1 cellular context compared by ENCODE assay signal in the genomic region with DNA sequence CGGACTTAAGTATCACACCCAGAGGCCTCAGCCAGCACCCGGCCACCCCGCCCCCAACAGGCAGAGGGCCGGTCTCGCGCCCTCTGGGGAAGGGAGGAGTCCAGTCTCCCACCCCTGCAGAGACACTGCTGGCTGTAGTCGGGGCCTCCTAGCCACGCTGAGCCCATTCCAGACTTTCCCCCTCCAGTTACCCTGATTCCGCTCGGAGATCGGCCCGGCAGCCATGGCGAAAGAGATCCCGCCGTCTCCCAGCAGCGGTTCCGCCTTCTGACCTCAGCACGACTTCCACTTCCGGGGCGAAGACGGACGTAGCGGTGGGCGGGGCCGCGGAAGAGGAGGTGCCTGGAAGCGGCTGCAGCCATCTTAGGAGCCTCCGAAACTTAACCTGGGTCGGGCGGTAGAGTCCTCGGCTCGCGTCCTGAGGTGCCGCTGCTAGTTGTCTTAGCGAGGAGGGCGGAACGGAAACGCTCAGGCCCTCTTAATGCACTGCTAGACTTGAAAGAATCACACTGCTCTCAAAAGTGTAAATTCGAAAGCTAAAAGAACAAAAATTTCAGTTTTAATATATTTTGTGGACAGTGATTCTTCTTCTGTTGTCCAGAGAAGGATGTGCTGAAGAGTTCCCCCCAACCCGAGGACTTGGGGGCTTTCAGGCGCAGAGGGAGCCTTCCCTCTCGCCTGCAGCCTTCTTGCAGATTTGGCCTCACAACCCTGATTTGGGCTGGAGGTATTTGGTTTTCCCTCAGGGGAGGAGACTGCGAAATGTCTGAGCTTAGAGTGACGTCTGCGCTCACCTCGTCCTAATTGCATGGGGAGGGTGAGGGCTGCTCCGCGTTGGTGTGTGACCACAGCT.
TF ChIP-seq lines count a peak whose summit lies in the region.

A gene with protein sequence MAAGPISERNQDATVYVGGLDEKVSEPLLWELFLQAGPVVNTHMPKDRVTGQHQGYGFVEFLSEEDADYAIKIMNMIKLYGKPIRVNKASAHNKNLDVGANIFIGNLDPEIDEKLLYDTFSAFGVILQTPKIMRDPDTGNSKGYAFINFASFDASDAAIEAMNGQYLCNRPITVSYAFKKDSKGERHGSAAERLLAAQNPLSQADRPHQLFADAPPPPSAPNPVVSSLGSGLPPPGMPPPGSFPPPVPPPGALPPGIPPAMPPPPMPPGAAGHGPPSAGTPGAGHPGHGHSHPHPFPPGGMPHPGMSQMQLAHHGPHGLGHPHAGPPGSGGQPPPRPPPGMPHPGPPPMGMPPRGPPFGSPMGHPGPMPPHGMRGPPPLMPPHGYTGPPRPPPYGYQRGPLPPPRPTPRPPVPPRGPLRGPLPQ (minus strand): TSS at position 269 of the 853 bp plus-strand sequence. CDS start 44 bp downstream, at position 225.

TF ChIP-seq in K562, 482 proteins besides CTCF, POLR2A, EP300 and RAD21 (continued from another document and continues in another):
- TF ChIP-seq, protein P1, sequence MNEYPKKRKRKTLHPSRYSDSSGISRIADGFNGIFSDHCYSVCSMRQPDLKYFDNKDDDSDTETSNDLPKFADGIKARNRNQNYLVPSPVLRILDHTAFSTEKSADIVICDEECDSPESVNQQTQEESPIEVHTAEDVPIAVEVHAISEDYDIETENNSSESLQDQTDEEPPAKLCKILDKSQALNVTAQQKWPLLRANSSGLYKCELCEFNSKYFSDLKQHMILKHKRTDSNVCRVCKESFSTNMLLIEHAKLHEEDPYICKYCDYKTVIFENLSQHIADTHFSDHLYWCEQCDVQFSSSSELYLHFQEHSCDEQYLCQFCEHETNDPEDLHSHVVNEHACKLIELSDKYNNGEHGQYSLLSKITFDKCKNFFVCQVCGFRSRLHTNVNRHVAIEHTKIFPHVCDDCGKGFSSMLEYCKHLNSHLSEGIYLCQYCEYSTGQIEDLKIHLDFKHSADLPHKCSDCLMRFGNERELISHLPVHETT (CRISPR knock-in tag; conservative IDR thresholded peaks at IDR 0.05 in 1 of 2, IDR thresholded peaks at IDR 0.05 in 1 of 2), result peak in 1 of 2 experiments; percentile 56; a peak in 1 of 4 replicates
- peak; percentile 99 for TF ChIP-seq NR2C2 (CRISPR knock-in tag; IDR thresholded peaks at IDR 0.05)
- peak; percentile 100 for TF ChIP-seq NR2C2 (tag; IDR thresholded peaks at IDR 0.05)
- TF ChIP-seq KLF13 (tag; IDR thresholded peaks at IDR 0.05; ENCODE audit: borderline replicate concordance, low read depth), result peak; percentile 56; the same call in 1 of the 2 replicates
- TF ChIP-seq ELF1 (tag; IDR thresholded peaks at IDR 0.05), result peak; percentile 85
- peak; percentile 94 for TF ChIP-seq SIN3B (IDR thresholded peaks at IDR 0.05; ENCODE audit: low read depth)
- TF ChIP-seq SMARCA5 (IDR thresholded peaks at IDR 0.05), result no peak
- peak; percentile 91 for TF ChIP-seq EP400 (IDR thresholded peaks at IDR 0.05)
- TF ChIP-seq, protein P2, sequence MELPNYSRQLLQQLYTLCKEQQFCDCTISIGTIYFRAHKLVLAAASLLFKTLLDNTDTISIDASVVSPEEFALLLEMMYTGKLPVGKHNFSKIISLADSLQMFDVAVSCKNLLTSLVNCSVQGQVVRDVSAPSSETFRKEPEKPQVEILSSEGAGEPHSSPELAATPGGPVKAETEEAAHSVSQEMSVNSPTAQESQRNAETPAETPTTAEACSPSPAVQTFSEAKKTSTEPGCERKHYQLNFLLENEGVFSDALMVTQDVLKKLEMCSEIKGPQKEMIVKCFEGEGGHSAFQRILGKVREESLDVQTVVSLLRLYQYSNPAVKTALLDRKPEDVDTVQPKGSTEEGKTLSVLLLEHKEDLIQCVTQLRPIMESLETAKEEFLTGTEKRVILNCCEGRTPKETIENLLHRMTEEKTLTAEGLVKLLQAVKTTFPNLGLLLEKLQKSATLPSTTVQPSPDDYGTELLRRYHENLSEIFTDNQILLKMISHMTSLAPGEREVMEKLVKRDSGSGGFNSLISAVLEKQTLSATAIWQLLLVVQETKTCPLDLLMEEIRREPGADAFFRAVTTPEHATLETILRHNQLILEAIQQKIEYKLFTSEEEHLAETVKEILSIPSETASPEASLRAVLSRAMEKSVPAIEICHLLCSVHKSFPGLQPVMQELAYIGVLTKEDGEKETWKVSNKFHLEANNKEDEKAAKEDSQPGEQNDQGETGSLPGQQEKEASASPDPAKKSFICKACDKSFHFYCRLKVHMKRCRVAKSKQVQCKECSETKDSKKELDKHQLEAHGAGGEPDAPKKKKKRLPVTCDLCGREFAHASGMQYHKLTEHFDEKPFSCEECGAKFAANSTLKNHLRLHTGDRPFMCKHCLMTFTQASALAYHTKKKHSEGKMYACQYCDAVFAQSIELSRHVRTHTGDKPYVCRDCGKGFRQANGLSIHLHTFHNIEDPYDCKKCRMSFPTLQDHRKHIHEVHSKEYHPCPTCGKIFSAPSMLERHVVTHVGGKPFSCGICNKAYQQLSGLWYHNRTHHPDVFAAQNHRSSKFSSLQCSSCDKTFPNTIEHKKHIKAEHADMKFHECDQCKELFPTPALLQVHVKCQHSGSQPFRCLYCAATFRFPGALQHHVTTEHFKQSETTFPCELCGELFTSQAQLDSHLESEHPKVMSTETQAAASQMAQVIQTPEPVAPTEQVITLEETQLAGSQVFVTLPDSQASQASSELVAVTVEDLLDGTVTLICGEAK (IDR thresholded peaks at IDR 0.05), result peak; percentile 98
- TF ChIP-seq, protein P2 (CRISPR knock-in tag; IDR thresholded peaks at IDR 0.05), result no peak
- TF ChIP-seq CBX1 (IDR thresholded peaks at IDR 0.05; ENCODE audit: low read depth), result peak; percentile 49; the same call in 1 of the 2 replicates
- no peak for TF ChIP-seq ZNF398 (CRISPR knock-in tag; IDR thresholded peaks at IDR 0.05)
- no peak for TF ChIP-seq ZNF740 (CRISPR knock-in tag; IDR thresholded peaks at IDR 0.05)
- no peak; a peak in 1 of 4 replicates for TF ChIP-seq ZNF740 (tag; IDR thresholded peaks at IDR 0.05)
- TF ChIP-seq CTBP1 (IDR thresholded peaks at IDR 0.05; ENCODE audit: borderline replicate concordance), result 0 out of 2 replicates have a peak, but pooled peaks have one; percentile 6
- peak; percentile 94 for TF ChIP-seq PHF20 (IDR thresholded peaks at IDR 0.05; ENCODE audit: partially characterized antibody)
- peak in 1 of 2 experiments; percentile 87; a peak in 1 of 4 replicates for TF ChIP-seq KDM4B (IDR thresholded peaks at IDR 0.05; ENCODE audit: borderline replicate concordance in 2 of 2, low read depth in 1 of 2)
- TF ChIP-seq MCM3 (IDR thresholded peaks at IDR 0.05), result no peak
- TF ChIP-seq PHB2 (IDR thresholded peaks at IDR 0.05; ENCODE audit: low read depth), result no peak
- TF ChIP-seq L3MBTL2 (IDR thresholded peaks at IDR 0.05), result peak; percentile 30; the same call in 1 of the 2 replicates
- TF ChIP-seq RBBP5 (IDR thresholded peaks at IDR 0.05; ENCODE audit: borderline replicate concordance, insufficient read depth, low read length, poor library complexity, severe bottlenecking), result peak; percentile 96
- TF ChIP-seq, protein P3, sequence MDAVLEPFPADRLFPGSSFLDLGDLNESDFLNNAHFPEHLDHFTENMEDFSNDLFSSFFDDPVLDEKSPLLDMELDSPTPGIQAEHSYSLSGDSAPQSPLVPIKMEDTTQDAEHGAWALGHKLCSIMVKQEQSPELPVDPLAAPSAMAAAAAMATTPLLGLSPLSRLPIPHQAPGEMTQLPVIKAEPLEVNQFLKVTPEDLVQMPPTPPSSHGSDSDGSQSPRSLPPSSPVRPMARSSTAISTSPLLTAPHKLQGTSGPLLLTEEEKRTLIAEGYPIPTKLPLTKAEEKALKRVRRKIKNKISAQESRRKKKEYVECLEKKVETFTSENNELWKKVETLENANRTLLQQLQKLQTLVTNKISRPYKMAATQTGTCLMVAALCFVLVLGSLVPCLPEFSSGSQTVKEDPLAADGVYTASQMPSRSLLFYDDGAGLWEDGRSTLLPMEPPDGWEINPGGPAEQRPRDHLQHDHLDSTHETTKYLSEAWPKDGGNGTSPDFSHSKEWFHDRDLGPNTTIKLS (IDR thresholded peaks at IDR 0.05; ENCODE audit: borderline replicate concordance, low read depth), result peak; percentile 46; the same call in 1 of the 2 replicates
- TF ChIP-seq ZBTB43 (CRISPR knock-in tag; IDR thresholded peaks at IDR 0.05), result 0 out of 2 replicates have a peak, but pooled peaks have one; percentile 43
- TF ChIP-seq ZNF212 (CRISPR knock-in tag; IDR thresholded peaks at IDR 0.05), result no peak
- peak; percentile 93 for TF ChIP-seq SUPT5H (IDR thresholded peaks at IDR 0.05)
- TF ChIP-seq, protein P4, sequence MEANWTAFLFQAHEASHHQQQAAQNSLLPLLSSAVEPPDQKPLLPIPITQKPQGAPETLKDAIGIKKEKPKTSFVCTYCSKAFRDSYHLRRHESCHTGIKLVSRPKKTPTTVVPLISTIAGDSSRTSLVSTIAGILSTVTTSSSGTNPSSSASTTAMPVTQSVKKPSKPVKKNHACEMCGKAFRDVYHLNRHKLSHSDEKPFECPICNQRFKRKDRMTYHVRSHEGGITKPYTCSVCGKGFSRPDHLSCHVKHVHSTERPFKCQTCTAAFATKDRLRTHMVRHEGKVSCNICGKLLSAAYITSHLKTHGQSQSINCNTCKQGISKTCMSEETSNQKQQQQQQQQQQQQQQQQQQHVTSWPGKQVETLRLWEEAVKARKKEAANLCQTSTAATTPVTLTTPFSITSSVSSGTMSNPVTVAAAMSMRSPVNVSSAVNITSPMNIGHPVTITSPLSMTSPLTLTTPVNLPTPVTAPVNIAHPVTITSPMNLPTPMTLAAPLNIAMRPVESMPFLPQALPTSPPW (CRISPR knock-in tag; IDR thresholded peaks at IDR 0.05), result peak; percentile 35
- 0 out of 2 replicates have a peak, but pooled peaks have one; percentile 46 for TF ChIP-seq THAP12 (CRISPR knock-in tag; IDR thresholded peaks at IDR 0.05)
